In the genomic region with DNA sequence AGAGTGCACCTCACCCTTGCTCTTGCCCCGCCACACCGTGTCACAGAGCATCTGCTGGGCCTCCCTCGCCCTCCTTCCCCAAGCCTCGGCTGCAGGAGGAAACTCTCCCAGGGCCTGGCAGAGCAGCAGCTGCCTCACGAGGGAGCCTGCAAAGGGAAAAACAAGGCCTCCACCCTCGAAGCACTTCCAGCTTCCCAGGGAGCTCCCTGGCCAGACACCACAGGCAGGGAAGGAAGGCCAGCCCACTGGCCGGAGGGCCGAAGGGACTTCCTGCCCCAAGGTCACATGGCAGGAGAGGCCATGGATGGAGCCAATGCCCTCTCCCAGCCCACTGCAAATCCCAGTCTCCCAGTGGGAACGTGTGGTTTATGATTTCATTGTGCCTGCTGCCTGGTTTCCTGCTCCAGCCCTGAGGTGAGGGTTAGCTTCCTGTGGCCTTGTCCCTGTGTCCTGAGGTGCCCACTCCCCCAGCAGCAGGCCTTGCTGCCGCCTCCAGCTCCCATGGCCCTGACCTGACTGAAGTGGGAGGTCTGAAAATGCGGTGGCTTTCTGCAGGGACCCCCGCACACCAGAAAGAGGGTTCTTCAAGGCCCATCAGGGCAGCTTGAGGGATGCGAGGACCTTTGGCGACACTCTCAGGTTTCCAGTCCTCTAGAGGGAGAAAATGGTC, we compare ENCODE assay signal across 8 cellular contexts.
DNase-seq lines count a peak whose midpoint lies in the region; ATAC-seq and TF ChIP-seq lines count a peak whose summit lies in the region.

No MANE protein-coding gene starts in this region.

- TF ChIP-seq POLR2A in vagina (IDR thresholded peaks at IDR 0.05): no peak

- H3K36me3 Mint-ChIP-seq in activated T-cell treated with anti-CD3 and anti-CD28 coated beads, Interleukin-2, amount 50 U/mL, for 72 hours (ENCODE audit: insufficient read depth in 2 of 2): peaks cover 0 to 3% of the 10 kb centered on the region in 2 donors
- peaks cover 4% of the 10 kb centered on the region for H3K36me3 Mint-ChIP-seq in endodermal cell (ENCODE audit: low read depth)

- H3K4me1 Mint-ChIP-seq in activated T-cell treated with anti-CD3 and anti-CD28 coated beads, Interleukin-2, amount 50 U/mL, for 72 hours (ENCODE audit: low read depth): peaks cover 81% of the 10 kb centered on the region
- H3K4me1 Mint-ChIP-seq in endodermal cell: peaks cover 20% of the 10 kb centered on the region

- H3K36me3 ChIP-seq in muscle layer of duodenum (ENCODE audit: control insufficient read depth in 1 of 2, insufficient read depth in 2 of 2, low read length in 2 of 2): no peaks in the 10 kb centered on the region
- no peaks in the 10 kb centered on the region for H3K36me3 ChIP-seq in vagina
- H3K36me3 ChIP-seq in endodermal cell (ENCODE audit: control insufficient read depth, insufficient read depth, low read length): no peaks in the 10 kb centered on the region

- H3K27me3 Mint-ChIP-seq in activated T-cell treated with anti-CD3 and anti-CD28 coated beads, Interleukin-2, amount 50 U/mL, for 72 hours (ENCODE audit: low read depth): no peaks in the 10 kb centered on the region
- H3K27me3 Mint-ChIP-seq in endodermal cell (ENCODE audit: insufficient read depth): peaks cover 10% of the 10 kb centered on the region

- DNase-seq in activated T-cell treated with anti-CD3 and anti-CD28 coated beads, Interleukin-2, amount 50 U/mL, for 72 hours: no peak
- no peak for DNase-seq in activated T-cell treated with anti-CD3 and anti-CD28 coated beads, Interleukin-2, amount 50 U/mL, for 1 hour
- DNase-seq in dorsolateral prefrontal cortex (peak in 1 of 10 donors; percentile 44), vagina (ENCODE audit: extremely low spot score in 2 of 2) (no peak), UCSD-AML1 (lab: John Stamatoyannopoulos, UW; ENCODE audit: unreplicated experiment) (no peak), NCI-H510A (lab: John Stamatoyannopoulos, UW) (no peak), endodermal cell (no peak)

- H3K4me3 Mint-ChIP-seq in activated T-cell treated with anti-CD3 and anti-CD28 coated beads, Interleukin-2, amount 50 U/mL, for 72 hours: peak overlapping the region; percentile 15 to 75
- H3K4me3 Mint-ChIP-seq in endodermal cell: no peak overlapping the region

- ATAC-seq in activated T-cell treated with anti-CD3 and anti-CD28 coated beads, Interleukin-2, amount 50 U/mL, for 72 hours (replicated peaks in 1 of 2): no peak

- H3K9me3 ChIP-seq in muscle layer of duodenum (ENCODE audit: control insufficient read depth in 1 of 2, low read length in 2 of 2) (no peaks in the 10 kb centered on the region), vagina (no peaks in the 10 kb centered on the region), endodermal cell (ENCODE audit: control insufficient read depth, low read length) (no peaks in the 10 kb centered on the region)

- intact Hi-C loops in dorsolateral prefrontal cortex (cut with DNase I) (no loop called here), vagina (cut with DNase I) (no loop called here)

- H3K9ac ChIP-seq in endodermal cell (ENCODE audit: extremely low read depth, low read length, poor library complexity, severe bottlenecking): no peak overlapping the region

- TF ChIP-seq CTCF in dorsolateral prefrontal cortex (IDR thresholded peaks at IDR 0.05 in 54 of 56, conservative IDR thresholded peaks at IDR 0.05 in 2 of 56; ENCODE audit: low read depth in 1 of 56, partially characterized antibody in 56 of 56): peak in 1 of 56 donors; percentile 2
- no peak for TF ChIP-seq CTCF in vagina (IDR thresholded peaks at IDR 0.05)
- no peak for TF ChIP-seq CTCF in endodermal cell (conservative IDR thresholded peaks at IDR 0.05)

- peak overlapping the region; percentile 74 to 97 (median 91) for H3K27ac ChIP-seq in dorsolateral prefrontal cortex
- H3K27ac ChIP-seq in muscle layer of duodenum (ENCODE audit: low read length): peak overlapping the region; percentile 86
- H3K27ac ChIP-seq in vagina: peak overlapping the region; percentile 73
- H3K27ac ChIP-seq in endodermal cell (ENCODE audit: low read depth, low read length): no peak overlapping the region

- no peaks in the 10 kb centered on the region for H3K9me3 Mint-ChIP-seq in activated T-cell treated with anti-CD3 and anti-CD28 coated beads, Interleukin-2, amount 50 U/mL, for 72 hours
- no peaks in the 10 kb centered on the region for H3K9me3 Mint-ChIP-seq in endodermal cell

- WGBS in endodermal cell (ENCODE audit: insufficient coverage in 1 of 2, insufficient read length in 1 of 2), 2 experiments: 75 to 93% methylated on average over 7 to 14 of the region's 14 CpGs

- no peaks in the 10 kb centered on the region for H3K27me3 ChIP-seq in dorsolateral prefrontal cortex
- no peaks in the 10 kb centered on the region for H3K27me3 ChIP-seq in muscle layer of duodenum (ENCODE audit: low read depth, low read length)
- no peaks in the 10 kb centered on the region for H3K27me3 ChIP-seq in vagina
- H3K27me3 ChIP-seq in endodermal cell (ENCODE audit: control insufficient read depth, insufficient read depth, low read length, poor library complexity, severe bottlenecking): no peaks in the 10 kb centered on the region

- peak overlapping the region in 16 of 59 donors; percentile 0 to 80 (median 12) for H3K4me3 ChIP-seq in dorsolateral prefrontal cortex
- H3K4me3 ChIP-seq in muscle layer of duodenum (ENCODE audit: low read depth in 1 of 2, low read length in 2 of 2): peak overlapping the region in 1 of 2 donors; percentile 27
- H3K4me3 ChIP-seq in vagina: peak overlapping the region in 1 of 2 donors; percentile 15
- no peak overlapping the region for H3K4me3 ChIP-seq in endodermal cell (ENCODE audit: low read length)

- H3K4me1 ChIP-seq in muscle layer of duodenum (ENCODE audit: control insufficient read depth in 1 of 2, insufficient read depth in 2 of 2, low read length in 2 of 2) (peaks cover 49 to 83% of the 10 kb centered on the region in 2 donors), vagina (peaks cover 93% of the 10 kb centered on the region), endodermal cell (ENCODE audit: control insufficient read depth, insufficient read depth, low read length) (peaks cover 5% of the 10 kb centered on the region)

- H3K27ac Mint-ChIP-seq in activated T-cell treated with anti-CD3 and anti-CD28 coated beads, Interleukin-2, amount 50 U/mL, for 72 hours: no peak overlapping the region
- H3K27ac Mint-ChIP-seq in endodermal cell: no peak overlapping the region
